Comparison of ENCODE assay signal across 23 cellular contexts in the genomic region with DNA sequence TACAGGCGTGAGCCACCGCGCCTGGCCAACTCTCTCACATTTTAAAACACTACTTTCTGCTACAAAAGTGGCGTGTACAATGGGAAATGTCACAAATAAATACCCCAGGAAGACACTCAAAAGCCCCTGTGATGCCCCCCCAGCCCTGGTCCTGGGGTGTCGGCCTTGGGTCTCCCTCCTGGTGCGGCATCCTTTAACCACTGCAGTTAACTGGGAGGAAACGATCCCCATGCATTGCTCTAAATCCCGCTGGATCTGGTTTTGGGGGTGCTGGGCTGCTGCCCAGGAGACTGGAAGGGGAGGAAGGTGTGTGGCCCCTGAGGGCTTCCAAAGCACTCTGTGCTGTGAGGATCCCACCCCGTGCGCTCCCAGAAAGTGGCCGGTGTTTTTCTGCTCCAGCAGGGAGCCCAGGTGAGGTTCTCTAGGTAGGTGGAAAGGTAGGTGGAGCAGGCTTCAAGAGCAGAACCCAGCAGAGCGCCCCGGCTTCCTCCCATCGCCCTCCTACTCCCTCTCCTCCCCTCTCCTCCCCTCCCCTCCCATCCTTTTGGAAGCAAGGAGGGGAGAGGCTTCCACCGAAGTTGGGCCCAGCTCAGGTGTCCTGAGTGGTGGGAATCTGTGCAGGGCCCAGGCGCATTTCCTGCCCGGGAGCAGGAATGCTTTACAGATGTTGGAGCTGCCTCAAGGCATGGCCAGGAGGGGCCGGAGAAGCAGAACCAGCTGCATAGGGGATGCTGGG.
DNase-seq lines count a peak whose midpoint lies in the region; ATAC-seq and TF ChIP-seq lines count a peak whose summit lies in the region.
"Had no signal": no experiment of that assay in that cellular context is flagged by ENCODE, and none has a peak within 500 bp of the region (broad histone marks: within the 10 kb centered on the region; RNA-seq: fewer than 3 reads in every experiment).

No MANE protein-coding gene starts in this region.

- no peaks in the 10 kb centered on the region for H3K9me2 ChIP-seq in hepatocyte (replicated peaks; ENCODE audit: insufficient read depth)

- H3K36me3 ChIP-seq in HUES6 (ENCODE audit: control insufficient read depth, insufficient read depth, low read length) (peaks cover 20% of the 10 kb centered on the region), hepatocyte (replicated peaks; ENCODE audit: insufficient read depth, low read depth) (no peaks in the 10 kb centered on the region), sigmoid colon (peaks cover 0 to 24% (median 10%) of the 10 kb centered on the region in 4 donors)
- H3K36me3 ChIP-seq: HAP-1, ovary had no signal

- H3K4me2 ChIP-seq in hepatocyte = no peak overlapping the region

- H3K9ac ChIP-seq in HUES6 (ENCODE audit: low read length) = no peak overlapping the region

- TF ChIP-seq POLR2A in sigmoid colon (IDR thresholded peaks at IDR 0.05) = no peak

- peak overlapping the region; percentile 7; the same call in 1 of the 2 replicates for H3K27ac ChIP-seq in HUES6 (ENCODE audit: low read depth, low read length)
- H3K27ac ChIP-seq in hepatocyte = no peak overlapping the region
- no peak overlapping the region for H3K27ac ChIP-seq in sigmoid colon
- H3K27ac ChIP-seq: C4-2B, esophagus squamous epithelium, ovary, stomach, upper lobe of left lung had no signal

- ATAC-seq in HG03469 (IDR thresholded peaks at IDR 0.05; ENCODE audit: unreplicated experiment) = no peak
- ATAC-seq: GM12878 had no signal

- H3K4me3 ChIP-seq in HUES6 (ENCODE audit: low read depth, low read length) = no peak overlapping the region
- H3K4me3 ChIP-seq in hepatocyte = no peak overlapping the region
- H3K4me3 ChIP-seq in sigmoid colon = no peak overlapping the region
- H3K4me3 ChIP-seq: esophagus squamous epithelium, GM12878, HAP-1, ovary, stomach, upper lobe of left lung had no signal

- peak overlapping the region; percentile 50 for H3K27ac Mint-ChIP-seq in activated T-cell treated with anti-CD3 and anti-CD28 coated beads, Interleukin-2, amount 50 U/mL, for 24 hours
- H3K27ac Mint-ChIP-seq: activated CD4-positive, alpha-beta memory T cell treated with anti-CD3 and anti-CD28 coated beads, Interleukin-2, amount 10 ng/mL, durations not matched to agents 7 days and 5 days had no signal

- TF ChIP-seq EP300 in sigmoid colon (IDR thresholded peaks at IDR 0.05) = no peak

- no peaks in the 10 kb centered on the region for H3K79me2 ChIP-seq in hepatocyte

- H4K20me1 ChIP-seq in hepatocyte (ENCODE audit: insufficient read depth, poor library complexity, severe bottlenecking) = no peaks in the 10 kb centered on the region

- intact Hi-C loops in sigmoid colon (cut with DNase I) = no loop called here

- no peak overlapping the region for H3K4me3 Mint-ChIP-seq in activated T-cell treated with anti-CD3 and anti-CD28 coated beads, Interleukin-2, amount 50 U/mL, for 24 hours
- H3K4me3 Mint-ChIP-seq: activated CD4-positive, alpha-beta memory T cell treated with anti-CD3 and anti-CD28 coated beads, Interleukin-2, amount 10 ng/mL, durations not matched to agents 7 days and 5 days had no signal

- no peaks in the 10 kb centered on the region for H3K4me1 Mint-ChIP-seq in activated T-cell treated with anti-CD3 and anti-CD28 coated beads, Interleukin-2, amount 50 U/mL, for 24 hours (ENCODE audit: low read depth)
- H3K4me1 Mint-ChIP-seq: activated CD4-positive, alpha-beta memory T cell treated with anti-CD3 and anti-CD28 coated beads, Interleukin-2, amount 10 ng/mL, durations not matched to agents 7 days and 5 days had no signal

- no peaks in the 10 kb centered on the region for H3K27me3 ChIP-seq in HUES6 (ENCODE audit: control insufficient read depth, insufficient read depth, low read length)
- H3K27me3 ChIP-seq in hepatocyte = no peaks in the 10 kb centered on the region
- H3K27me3 ChIP-seq in sigmoid colon = no peaks in the 10 kb centered on the region
- H3K27me3 ChIP-seq: esophagus squamous epithelium, ovary, stomach, upper lobe of left lung had no signal

- peak; percentile 27 for DNase-seq in activated T-cell treated with anti-CD3 and anti-CD28 coated beads, Interleukin-2, amount 50 U/mL, for 24 hours
- no peak for DNase-seq in activated T-cell treated with anti-CD3 and anti-CD28 coated beads, Interleukin-2, amount 50 U/mL, for 48 hours
- DNase-seq in hepatocyte (ENCODE audit: low spot score) (peak; percentile 7), sigmoid colon (peak; percentile 60), AML-193 (lab: John Stamatoyannopoulos, UW) (no peak), occipital lobe (lab: John Stamatoyannopoulos, UW) (no peak)
- DNase-seq: activated CD4-positive, alpha-beta memory T cell treated with anti-CD3 and anti-CD28 coated beads, Interleukin-2, amount 10 ng/mL, durations not matched to agents 7 days and 5 days; DMS 273 treated with DMSO at 0.1 percent for 48 hours; effector CD4-positive, alpha-beta T cell; esophagus squamous epithelium; GF-D8; NCI-H1417; NCI-H2107; NCI-H526 treated with DMSO at 0.1 percent for 48 hours; ovary; stimulated activated CD4-positive, alpha-beta T cell treated with anti-CD3 and anti-CD28 coated beads, Interleukin-1b, Interleukin-23, amount 100 ng/mL, for 48 hours; stomach had no signal

- H3K36me3 Mint-ChIP-seq in activated T-cell treated with anti-CD3 and anti-CD28 coated beads, Interleukin-2, amount 50 U/mL, for 24 hours (ENCODE audit: low read depth) = peaks cover 35% of the 10 kb centered on the region

- no peaks in the 10 kb centered on the region for H3K9me3 Mint-ChIP-seq in activated T-cell treated with anti-CD3 and anti-CD28 coated beads, Interleukin-2, amount 50 U/mL, for 24 hours
- H3K9me3 Mint-ChIP-seq: activated CD4-positive, alpha-beta memory T cell treated with anti-CD3 and anti-CD28 coated beads, Interleukin-2, amount 10 ng/mL, durations not matched to agents 7 days and 5 days had no signal

- H3K27me3 Mint-ChIP-seq in activated T-cell treated with anti-CD3 and anti-CD28 coated beads, Interleukin-2, amount 50 U/mL, for 24 hours = no peaks in the 10 kb centered on the region
- H3K27me3 Mint-ChIP-seq: activated CD4-positive, alpha-beta memory T cell treated with anti-CD3 and anti-CD28 coated beads, Interleukin-2, amount 10 ng/mL, durations not matched to agents 7 days and 5 days had no signal

- 74% methylated on average over 15 of the region's 18 CpGs for WGBS in hepatocyte (ENCODE audit: low lambda C conversion rate, missing lambda C conversion rate)
- WGBS in sigmoid colon, 2 donors = 87 to 91% methylated on average over 18 of the region's 18 CpGs

- TF ChIP-seq CTCF in hepatocyte (IDR thresholded peaks at IDR 0.05; ENCODE audit: poor library complexity) = no peak
- no peak for TF ChIP-seq CTCF in sigmoid colon (IDR thresholded peaks at IDR 0.05)

- H3K4me1 ChIP-seq in HUES6 (ENCODE audit: control insufficient read depth, insufficient read depth, low read length) = peaks cover 19% of the 10 kb centered on the region
- H3K4me1 ChIP-seq in hepatocyte (ENCODE audit: insufficient read depth) = no peaks in the 10 kb centered on the region
- H3K4me1 ChIP-seq in sigmoid colon = no peaks in the 10 kb centered on the region
- H3K4me1 ChIP-seq: HAP-1, stomach, upper lobe of left lung had no signal

- peaks cover 2% of the 10 kb centered on the region; the same call in 1 of the 2 replicates for H3K9me3 ChIP-seq in HUES6 (ENCODE audit: control insufficient read depth, insufficient read depth, low read depth, low read length)
- no peaks in the 10 kb centered on the region for H3K9me3 ChIP-seq in hepatocyte (ENCODE audit: low read depth)
- no peaks in the 10 kb centered on the region for H3K9me3 ChIP-seq in sigmoid colon
- H3K9me3 ChIP-seq: esophagus squamous epithelium, HAP-1, ovary, stomach, upper lobe of left lung had no signal

- no peak overlapping the region for H2AFZ ChIP-seq in hepatocyte

Comparison
In these comparisons a context has a peak if more than half of its experiments do, and no peak if none do; other contexts are left out.
1. DNase-seq: peak in activated T-cell treated with anti-CD3 and anti-CD28 coated beads, Interleukin-2, amount 50 U/mL, for 24 hours (single experiment), hepatocyte (single experiment) and sigmoid colon (single experiment); none in activated T-cell treated with anti-CD3 and anti-CD28 coated beads, Interleukin-2, amount 50 U/mL, for 48 hours (0 of 2), AML-193 (0 of 2) and occipital lobe (single experiment).